ENCODE assay signal across 23 cellular contexts in the genomic region with DNA sequence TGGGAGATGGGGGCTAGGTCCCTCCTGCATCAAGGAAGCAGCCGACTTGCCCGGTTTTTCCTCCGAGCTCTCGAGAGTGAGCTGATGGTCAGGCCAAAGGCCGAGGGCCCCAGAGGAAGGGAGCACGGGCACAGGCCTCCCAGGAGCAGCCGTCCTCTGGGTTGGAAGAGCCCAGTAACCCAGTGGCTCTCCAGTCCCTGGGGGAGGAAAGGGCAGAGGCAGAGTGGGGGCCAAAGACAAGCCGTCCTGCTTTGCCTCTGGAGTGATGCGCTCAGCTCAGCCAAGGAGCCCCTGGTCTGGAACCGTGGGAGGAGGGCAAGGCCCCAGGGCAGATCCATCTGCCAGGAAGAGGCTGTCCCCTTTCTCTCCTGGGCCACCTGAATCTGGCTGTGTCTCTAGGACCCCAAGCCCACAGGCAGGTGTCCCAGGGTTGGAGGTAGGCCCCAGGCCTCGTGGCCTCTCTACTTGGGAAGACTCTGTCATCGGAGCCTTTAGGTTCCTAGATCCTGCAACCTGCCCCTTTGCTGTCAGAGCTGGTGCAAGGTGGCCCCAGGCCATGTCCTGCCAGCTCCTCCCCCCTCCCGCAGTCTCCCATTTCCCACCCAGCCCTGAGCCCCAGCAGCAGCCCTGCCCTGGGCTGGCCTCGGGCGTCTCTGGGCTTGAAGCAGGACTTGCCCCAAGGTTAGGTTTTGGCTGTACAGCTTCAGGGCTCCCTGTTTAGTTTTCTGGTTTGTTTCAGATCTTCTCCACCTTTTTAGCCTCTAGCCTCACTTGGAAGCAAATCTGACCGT.
DNase-seq lines count a peak whose midpoint lies in the region; TF ChIP-seq lines count a peak whose summit lies in the region.
"Had no signal": no experiment of that assay in that cellular context is flagged by ENCODE, and none has a peak within 500 bp of the region (broad histone marks: within the 10 kb centered on the region; RNA-seq: fewer than 3 reads in every experiment).

No MANE protein-coding gene starts in this region.

- no peak for TF ChIP-seq CTCF in Peyer's patch (IDR thresholded peaks at IDR 0.05)
- TF ChIP-seq CTCF in esophagus muscularis mucosa (IDR thresholded peaks at IDR 0.05): no peak
- TF ChIP-seq CTCF in prostate gland (IDR thresholded peaks at IDR 0.05): no peak

- no peaks in the 10 kb centered on the region for H3K4me1 ChIP-seq in Peyer's patch
- no peaks in the 10 kb centered on the region for H3K4me1 ChIP-seq in esophagus muscularis mucosa
- H3K4me1 ChIP-seq in prostate gland (replicated peaks): no peaks in the 10 kb centered on the region
- H3K4me1 ChIP-seq: esophagus squamous epithelium, transverse colon had no signal

- 85% methylated on average over 12 of the region's 16 CpGs for WGBS in esophagus muscularis mucosa
- WGBS in prostate gland: 90% methylated on average over 16 of the region's 16 CpGs

- H3K27me3 ChIP-seq in Peyer's patch (no peaks in the 10 kb centered on the region), esophagus muscularis mucosa (peaks cover 0 to 53% (median 0%) of the 10 kb centered on the region in 4 donors), prostate gland (replicated peaks; ENCODE audit: insufficient read depth) (no peaks in the 10 kb centered on the region)
- H3K27me3 ChIP-seq: BLaER1 treated with 17β-estradiol and CSF1 and Interleukin-3, amounts not matched to agents 10 nM and 100 nM; transverse colon had no signal

- TF ChIP-seq POLR2A in Peyer's patch (IDR thresholded peaks at IDR 0.05) (no peak), esophagus muscularis mucosa (IDR thresholded peaks at IDR 0.05; ENCODE audit: low read depth) (no peak), prostate gland (IDR thresholded peaks at IDR 0.05) (no peak)

- DNase-seq in ELF-1 (ENCODE audit: low read depth, low spot score) (peak; percentile 20), Peyer's patch (peak; percentile 3 to 30 (median 21)), esophagus muscularis mucosa (ENCODE audit: extremely low spot score) (peak; percentile 83), prostate gland (ENCODE audit: low spot score) (peak; percentile 2), NK-92 (lab: John Stamatoyannopoulos, UW; ENCODE audit: unreplicated experiment) (no peak), superior temporal gyrus (ENCODE audit: extremely low spot score) (no peak), NCI-H2171 treated with DMSO at 0.1 percent for 48 hours (lab: John Stamatoyannopoulos, UW) (no peak)
- DNase-seq: activated CD4-positive, CD25-positive, alpha-beta regulatory T cell treated with anti-CD3 and anti-CD28 coated beads, Interleukin-2, amount 50 U/mL, for 72 hours; activated CD8-positive, alpha-beta T cell treated with anti-CD3 and anti-CD28 coated beads, Interleukin-2, amount 10 ng/mL, durations not matched to agents 7 days and 5 days; cortex of kidney; DMS79; esophagus squamous epithelium; foreskin melanocyte; GF-D8; left cardiac atrium; NCI-H1436; NCI-H748 treated with DMSO at 0.1 percent for 48 hours; occipital lobe; stimulated activated CD4-positive, alpha-beta T cell treated with anti-CD3 and anti-CD28 coated beads, Interleukin-1b, Interleukin-23, amount 100 ng/mL, for 48 hours; transverse colon had no signal

- H3K27ac ChIP-seq in Peyer's patch (no peak overlapping the region), esophagus muscularis mucosa (replicated peaks in 1 of 4) (no peak overlapping the region), prostate gland (no peak overlapping the region)
- H3K27ac ChIP-seq: BLaER1 treated with 17β-estradiol and CSF1 and Interleukin-3, amounts not matched to agents 10 nM and 100 nM; esophagus squamous epithelium; KMS-11; skin epidermis; transverse colon had no signal

- intact Hi-C loops in esophagus muscularis mucosa (cut with DNase I): no loop called here
- intact Hi-C loops in prostate gland (cut with DNase I): no loop called here

- no peak for TF ChIP-seq EP300 in esophagus muscularis mucosa (IDR thresholded peaks at IDR 0.05)

- no peak overlapping the region for H3K4me3 ChIP-seq in Peyer's patch
- no peak overlapping the region for H3K4me3 ChIP-seq in esophagus muscularis mucosa
- no peak overlapping the region for H3K4me3 ChIP-seq in prostate gland
- H3K4me3 ChIP-seq: BLaER1 treated with 17β-estradiol and CSF1 and Interleukin-3, amounts not matched to agents 10 nM and 100 nM; esophagus squamous epithelium; skin epidermis; transverse colon had no signal

- H3K36me3 ChIP-seq in Peyer's patch (no peaks in the 10 kb centered on the region), esophagus muscularis mucosa (no peaks in the 10 kb centered on the region), prostate gland (no peaks in the 10 kb centered on the region)
- H3K36me3 ChIP-seq: BLaER1 treated with 17β-estradiol and CSF1 and Interleukin-3, amounts not matched to agents 10 nM and 100 nM; esophagus squamous epithelium; transverse colon had no signal

- H3K9me3 ChIP-seq in Peyer's patch: no peaks in the 10 kb centered on the region
- H3K9me3 ChIP-seq in esophagus muscularis mucosa: no peaks in the 10 kb centered on the region
- H3K9me3 ChIP-seq in prostate gland: no peaks in the 10 kb centered on the region
- H3K9me3 ChIP-seq: BLaER1 treated with 17β-estradiol and CSF1 and Interleukin-3, amounts not matched to agents 10 nM and 100 nM; esophagus squamous epithelium; transverse colon had no signal

Comparison
In these comparisons a context has a peak if more than half of its experiments do, and no peak if none do; other contexts are left out.
1. DNase-seq: peak in ELF-1 (single experiment), Peyer's patch (3 of 3), esophagus muscularis mucosa (single experiment) and prostate gland (single experiment); none in NK-92 (single experiment), superior temporal gyrus (single experiment) and NCI-H2171 treated with DMSO at 0.1 percent for 48 hours (single experiment).